8 cellular contexts compared by ENCODE assay signal in genomic region chr15:92714457-92715401, GRCh38. TPM values are rescaled to one million over a fixed set of nuclear protein-coding genes. Genes with fewer than 3 reads are reported as not detected.
DNase-seq lines count a peak whose midpoint lies in the region; ATAC-seq and TF ChIP-seq lines count a peak whose summit lies in the region.

No MANE protein-coding gene starts in this region.

- WGBS in ectodermal cell, 2 experiments = 4% methylated on average over 62 of the region's 62 CpGs

- peak overlapping the region; percentile 64 for H3K4me3 ChIP-seq in AG04450 (ENCODE audit: low read depth, low read length)
- H3K4me3 ChIP-seq in ectodermal cell (ENCODE audit: insufficient read depth, low read depth, low read length) = peak overlapping the region; percentile 66
- H3K4me3 ChIP-seq in lower lobe of right lung = peak overlapping the region; percentile 68

- peak overlapping the region; percentile 38 for H3K4me3 Mint-ChIP-seq in activated CD4-positive, alpha-beta memory T cell treated with anti-CD3 and anti-CD28 coated beads for 36 hours

- intact Hi-C loops in activated CD4-positive, alpha-beta memory T cell treated with anti-CD3 and anti-CD28 coated beads for 36 hours (cut with micrococcal nuclease) = loop anchor here (1.0 to 5.0 kb wide), 5 partner anchors 89 to 617 kb away; partner anchors contain the start of gene ST8SIA2
- intact Hi-C loops in lower lobe of right lung (cut with DNase I) = loop anchor here (10.0 kb wide), 1 partner anchor 190 kb away; no protein-coding TSS in a partner anchor

- CTCF ChIA-PET in AG04450 (lab: Charles Lee) = interaction anchor here (0.6 to 2.5 kb wide), 31 partner anchors 11 to 624 kb away, joined by 3 to 96 read pairs (median 4); no protein-coding TSS in a partner anchor
- CTCF ChIA-PET in activated CD4-positive, alpha-beta memory T cell treated with anti-CD3 and anti-CD28 coated beads for 36 hours (lab: Charles Lee) = interaction anchor here (0.6 to 4.0 kb wide), 38 partner anchors 9 to 624 kb away, joined by 3 to 77 read pairs (median 4); partner anchors contain the start of genes FAM174B and ST8SIA2

- H3K27ac ChIP-seq in AG04450 (ENCODE audit: low read depth, low read length) (peak overlapping the region; percentile 33), ectodermal cell (ENCODE audit: insufficient read depth, low read depth, low read length, poor library complexity, severe bottlenecking) (peak overlapping the region; percentile 5), lower lobe of right lung (peak overlapping the region; percentile 70)

- TF ChIP-seq CTCF in AG04450 (IDR thresholded peaks at IDR 0.05; ENCODE audit: low read depth, low read length) (peak; percentile 92), lower lobe of right lung (IDR thresholded peaks at IDR 0.05) (peak; percentile 81)

- no peaks in the 10 kb centered on the region; the same call in none of the 2 replicates for H3K9me3 ChIP-seq in AG04450 (ENCODE audit: control insufficient read depth, insufficient read depth, low read length)
- H3K9me3 ChIP-seq in ectodermal cell (ENCODE audit: control insufficient read depth, low read length) = no peaks in the 10 kb centered on the region
- H3K9me3 ChIP-seq in lower lobe of right lung = no peaks in the 10 kb centered on the region

- H3K27ac Mint-ChIP-seq in activated CD4-positive, alpha-beta memory T cell treated with anti-CD3 and anti-CD28 coated beads for 36 hours = no peak overlapping the region

- DNase-seq in AG04450 (ENCODE audit: low read depth, low spot score) (peak; percentile 50), NCI-H748 (lab: John Stamatoyannopoulos, UW; ENCODE audit: unreplicated experiment) (peak; percentile 84), lower lobe of right lung (peak; percentile 75)
- DNase-seq in activated CD4-positive, alpha-beta memory T cell treated with anti-CD3 and anti-CD28 coated beads for 36 hours = peak; percentile 82
- peak; percentile 27 to 62 (median 53) for DNase-seq in stimulated activated CD4-positive, alpha-beta T cell treated with anti-CD3 and anti-CD28 coated beads, TNF-alpha, amount 100 ng/mL, for 1 hour (ENCODE audit: low read depth in 3 of 3, low spot score in 1 of 3)

- H3K36me3 Mint-ChIP-seq in activated CD4-positive, alpha-beta memory T cell treated with anti-CD3 and anti-CD28 coated beads for 36 hours = no peaks in the 10 kb centered on the region

- POLR2A ChIA-PET in AG04450 (lab: Yijun Ruan, JAX) = interaction anchor here (0.8 to 1.1 kb wide), 4 partner anchors 28 to 193 kb away, joined by 3 to 7 read pairs (median 4); no protein-coding TSS in a partner anchor
- POLR2A ChIA-PET in activated CD4-positive, alpha-beta memory T cell treated with anti-CD3 and anti-CD28 coated beads for 36 hours (lab: Charles Lee) = no interaction called here

- no peaks in the 10 kb centered on the region for H3K27me3 ChIP-seq in AG04450 (ENCODE audit: control insufficient read depth, insufficient read depth, low read length)
- H3K27me3 ChIP-seq in ectodermal cell (ENCODE audit: control insufficient read depth, insufficient read depth, low read length, poor library complexity, severe bottlenecking) = no peaks in the 10 kb centered on the region
- H3K27me3 ChIP-seq in lower lobe of right lung (ENCODE audit: low read depth) = no peaks in the 10 kb centered on the region

- ATAC-seq in GM18868 (IDR thresholded peaks at IDR 0.05; ENCODE audit: unreplicated experiment) (peak; percentile 88), HG03354 (IDR thresholded peaks at IDR 0.05; ENCODE audit: poor library complexity, severe bottlenecking, unreplicated experiment) (peak; percentile 91), lower lobe of right lung (peak; percentile 96 to 97)

- no peaks in the 10 kb centered on the region for H3K9me3 Mint-ChIP-seq in activated CD4-positive, alpha-beta memory T cell treated with anti-CD3 and anti-CD28 coated beads for 36 hours

- peaks cover 11% of the 10 kb centered on the region for H3K4me1 ChIP-seq in ectodermal cell (ENCODE audit: control insufficient read depth, insufficient read depth, low read length)
- peaks cover 15% of the 10 kb centered on the region for H3K4me1 ChIP-seq in lower lobe of right lung

- no peaks in the 10 kb centered on the region for H3K36me3 ChIP-seq in ectodermal cell (ENCODE audit: control insufficient read depth, insufficient read depth, low read length)
- no peaks in the 10 kb centered on the region for H3K36me3 ChIP-seq in lower lobe of right lung

- H3K27me3 Mint-ChIP-seq in activated CD4-positive, alpha-beta memory T cell treated with anti-CD3 and anti-CD28 coated beads for 36 hours = peaks cover 22% of the 10 kb centered on the region

- peaks cover 6% of the 10 kb centered on the region for H3K4me1 Mint-ChIP-seq in activated CD4-positive, alpha-beta memory T cell treated with anti-CD3 and anti-CD28 coated beads for 36 hours (ENCODE audit: low read depth)

RNA-seq across cellular contexts. Expression of gene FAM174B, which starts 59.2 kb away (rescaled TPM):
- polyA plus RNA-seq in AG04450 (2011; rRNA removed) = 2.1 and 4.3 TPM in 2 replicates
- polyA minus RNA-seq in AG04450 (2011; rRNA and poly(A)+ RNA removed) = 4.6 and 11.0 TPM in 2 replicates
- 1 to 10 TPM; 5.0 to 7.7 TPM for total RNA-seq in activated CD4-positive, alpha-beta memory T cell treated with anti-CD3 and anti-CD28 coated beads for 36 hours
- polyA plus RNA-seq in ectodermal cell (2013, experiment 1 of 4) = 31.8 TPM
- 32.7 TPM for polyA plus RNA-seq in ectodermal cell (2013, experiment 2 of 4)
- polyA plus RNA-seq in ectodermal cell (2013, experiment 3 of 4) = 21.0 TPM
- polyA plus RNA-seq in ectodermal cell (2013, experiment 4 of 4) = 28.2 TPM
- total RNA-seq in lower lobe of right lung = 57.7 TPM

Comparison
In these comparisons a context has a peak if more than half of its experiments do, and no peak if none do; other contexts are left out.
1. Peak in every context shown above with its lines: DNase-seq, ATAC-seq, H3K4me3 ChIP-seq and H3K27ac ChIP-seq.
2. H3K27ac ChIP-seq: peak in every context shown above with its lines; median percentile 70 in lower lobe of right lung; 33 in AG04450; 5 in ectodermal cell.